22 cellular contexts compared by ENCODE assay signal in the genomic region with DNA sequence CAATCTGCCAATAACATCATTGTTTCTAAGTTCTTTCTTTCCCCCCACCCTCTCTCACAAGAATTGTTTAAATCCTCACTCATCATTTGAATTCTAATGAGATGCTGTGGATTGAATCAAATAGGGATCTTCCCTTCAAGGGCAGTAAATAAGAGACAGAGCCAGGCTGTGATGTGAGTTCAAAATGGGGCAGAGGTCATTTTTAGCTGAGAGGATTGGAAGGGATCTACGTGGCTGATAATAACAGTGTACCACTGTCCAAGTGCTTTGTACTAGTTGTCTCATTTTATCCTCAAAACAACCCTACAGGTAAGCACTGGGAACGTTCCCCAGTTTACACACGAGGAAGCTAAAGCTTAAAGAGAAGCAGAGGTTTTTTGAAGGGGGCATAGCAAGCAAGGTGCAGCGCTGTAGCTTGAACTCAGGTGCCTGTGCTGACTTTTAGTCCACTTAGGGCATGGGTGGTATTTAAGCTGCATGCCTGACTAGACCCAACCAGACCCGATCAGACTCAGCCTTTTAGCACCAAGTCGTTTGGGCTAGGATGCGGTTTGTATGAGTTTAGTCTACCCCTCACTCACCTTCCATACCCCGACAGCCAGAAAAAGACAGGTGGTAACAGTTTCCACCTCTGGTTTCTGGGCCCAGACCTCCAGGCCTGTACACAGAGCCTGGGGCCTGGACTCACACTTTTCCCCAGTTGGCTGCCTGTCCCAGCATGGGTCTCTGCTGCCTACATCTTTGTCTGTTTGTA. TPM values are rescaled to one million over a fixed set of nuclear protein-coding genes. Genes with fewer than 3 reads are reported as not detected.
DNase-seq lines count a peak whose midpoint lies in the region; ATAC-seq lines count a peak whose summit lies in the region.
"Had no signal": no experiment of that assay in that cellular context is flagged by ENCODE, and none has a peak within 500 bp of the region (broad histone marks: within the 10 kb centered on the region; RNA-seq: fewer than 3 reads in every experiment).

No MANE protein-coding gene starts in this region.

- peak overlapping the region; percentile 97 for H3K27ac ChIP-seq in CD4-positive, alpha-beta memory T cell (ENCODE audit: low read depth, low read length)
- H3K27ac ChIP-seq: BLaER1, gastroesophageal sphincter, lower lobe of right lung, uterus had no signal

- ATAC-seq in naive thymus-derived CD8-positive, alpha-beta T cell: no peak
- ATAC-seq in GM21786 (IDR thresholded peaks at IDR 0.05; ENCODE audit: unreplicated experiment) (no peak), HG03196 (IDR thresholded peaks at IDR 0.05; ENCODE audit: unreplicated experiment) (no peak)
- ATAC-seq: gastroesophageal sphincter, lower lobe of right lung, SK-N-SH treated with all-trans-retinoic acid at 6 μM for 48 hours had no signal

- POLR2A ChIA-PET in CD4-positive, alpha-beta memory T cell (lab: Charles Lee; ENCODE audit: partially characterized antibody): interaction anchor here (1.0 to 22.3 kb wide), 11 partner anchors 11 to 71 kb away, joined by 3 to 1226 read pairs (median 9); partner anchors contain the start of gene CCR7
- POLR2A ChIA-PET in naive thymus-derived CD8-positive, alpha-beta T cell (lab: Charles Lee): interaction anchor here (0.9 to 31.1 kb wide), 15 partner anchors 7 to 497 kb away, joined by 3 to 2269 read pairs (median 8); partner anchors contain the start of genes CCR7 and SMARCE1

- no peak for DNase-seq in activated CD4-positive, alpha-beta T cell treated with anti-CD3 and anti-CD28 coated beads, Interleukin-2, amount 10 ng/mL, durations not matched to agents 24 days and 14 days
- DNase-seq in activated CD4-positive, alpha-beta T cell treated with anti-CD3 and anti-CD28 coated beads for 48 hours: no peak
- DNase-seq in CD4-positive, alpha-beta memory T cell: no peak
- DNase-seq in activated T-helper 2 cell treated with anti-CD3 and anti-CD28 coated beads, Interferon-gamma antibody, Interleukin-2, Interleukin-4, amounts not matched to agents 10 μg/mL and 5 μg/mL and 100 μg/mL, durations not matched to agents 14 hours and 24 hours and 36 hours (ENCODE audit: low spot score): no peak
- peak in 1 of 10 donors; percentile 63 for DNase-seq in naive thymus-derived CD8-positive, alpha-beta T cell
- DNase-seq in superior temporal gyrus (ENCODE audit: extremely low spot score): no peak
- DNase-seq: GF-D8, islet precursor cell, lower lobe of right lung, NCI-H1105, NCI-H2107, NCI-H510A treated with DMSO at 0.1 percent for 48 hours, nucleus accumbens, uterus had no signal

- H3K4me1 ChIP-seq in CD4-positive, alpha-beta memory T cell (ENCODE audit: insufficient read depth, low read length): peaks cover 100% of the 10 kb centered on the region
- H3K4me1 ChIP-seq: gastroesophageal sphincter, uterus had no signal

- peaks cover 83% of the 10 kb centered on the region for H3K4me1 Mint-ChIP-seq in activated CD4-positive, alpha-beta T cell treated with anti-CD3 and anti-CD28 coated beads, Interleukin-2, amount 10 ng/mL, durations not matched to agents 24 days and 14 days
- peaks cover 69 to 100% (median 87%) of the 10 kb centered on the region in 4 donors for H3K4me1 Mint-ChIP-seq in CD4-positive, alpha-beta memory T cell
- H3K4me1 Mint-ChIP-seq in activated T-helper 2 cell treated with anti-CD3 and anti-CD28 coated beads, Interferon-gamma antibody, Interleukin-2, Interleukin-4, amounts not matched to agents 10 μg/mL and 5 μg/mL and 100 μg/mL, durations not matched to agents 14 hours and 24 hours and 36 hours (ENCODE audit: low read depth): peaks cover 92% of the 10 kb centered on the region
- H3K4me1 Mint-ChIP-seq in naive thymus-derived CD8-positive, alpha-beta T cell: peaks cover 38 to 99% (median 95%) of the 10 kb centered on the region in 4 donors

- H3K9me3 Mint-ChIP-seq in activated CD4-positive, alpha-beta T cell treated with anti-CD3 and anti-CD28 coated beads, Interleukin-2, amount 10 ng/mL, durations not matched to agents 24 days and 14 days: peaks cover 5% of the 10 kb centered on the region
- no peaks in the 10 kb centered on the region for H3K9me3 Mint-ChIP-seq in CD4-positive, alpha-beta memory T cell
- no peaks in the 10 kb centered on the region for H3K9me3 Mint-ChIP-seq in activated T-helper 2 cell treated with anti-CD3 and anti-CD28 coated beads, Interferon-gamma antibody, Interleukin-2, Interleukin-4, amounts not matched to agents 10 μg/mL and 5 μg/mL and 100 μg/mL, durations not matched to agents 14 hours and 24 hours and 36 hours
- no peaks in the 10 kb centered on the region for H3K9me3 Mint-ChIP-seq in naive thymus-derived CD8-positive, alpha-beta T cell

- intact Hi-C loops in activated CD4-positive, alpha-beta T cell treated with anti-CD3 and anti-CD28 coated beads, Interleukin-2, amount 10 ng/mL, durations not matched to agents 24 days and 14 days (cut with micrococcal nuclease): loop anchor here (5.0 kb wide), 1 partner anchor 187 kb away; the partner anchor contains the start of gene TOP2A
- intact Hi-C loops in CD4-positive, alpha-beta memory T cell (cut with micrococcal nuclease): no loop called here
- intact Hi-C loops in activated T-helper 2 cell treated with anti-CD3 and anti-CD28 coated beads, Interferon-gamma antibody, Interleukin-2, Interleukin-4, amounts not matched to agents 10 μg/mL and 5 μg/mL and 100 μg/mL, durations not matched to agents 14 hours and 24 hours and 36 hours (cut with micrococcal nuclease): loop anchor here (1.0 kb wide), 1 partner anchor 27 kb away; no protein-coding TSS in a partner anchor

- CTCF ChIA-PET in CD4-positive, alpha-beta memory T cell (lab: Charles Lee; ENCODE audit: partially characterized antibody): interaction anchor here (0.9 to 6.8 kb wide), 7 partner anchors 11 to 70 kb away, joined by 3 to 61 read pairs (median 9); partner anchors contain the start of gene CCR7

- peak overlapping the region; percentile 69 for H3K4me3 Mint-ChIP-seq in activated CD4-positive, alpha-beta T cell treated with anti-CD3 and anti-CD28 coated beads, Interleukin-2, amount 10 ng/mL, durations not matched to agents 24 days and 14 days
- H3K4me3 Mint-ChIP-seq in CD4-positive, alpha-beta memory T cell: peak overlapping the region in 7 of 8 donors; percentile 23 to 85 (median 69)
- peak overlapping the region; percentile 28 for H3K4me3 Mint-ChIP-seq in activated T-helper 2 cell treated with anti-CD3 and anti-CD28 coated beads, Interferon-gamma antibody, Interleukin-2, Interleukin-4, amounts not matched to agents 10 μg/mL and 5 μg/mL and 100 μg/mL, durations not matched to agents 14 hours and 24 hours and 36 hours (ENCODE audit: low read depth)
- peak overlapping the region; percentile 45 to 93 (median 78) for H3K4me3 Mint-ChIP-seq in naive thymus-derived CD8-positive, alpha-beta T cell

- no peaks in the 10 kb centered on the region for H3K9me3 ChIP-seq in CD4-positive, alpha-beta memory T cell (ENCODE audit: control insufficient read depth in 1 of 2, low read length in 2 of 2)
- H3K9me3 ChIP-seq: BLaER1, gastroesophageal sphincter, lower lobe of right lung, spleen, uterus had no signal

- H3K36me3 ChIP-seq in CD4-positive, alpha-beta memory T cell (ENCODE audit: insufficient read depth, low read length): no peaks in the 10 kb centered on the region
- H3K36me3 ChIP-seq: BLaER1, gastroesophageal sphincter, lower lobe of right lung, spleen, uterus had no signal

- H3K27me3 ChIP-seq in CD4-positive, alpha-beta memory T cell (ENCODE audit: insufficient read depth, low read length): no peaks in the 10 kb centered on the region
- H3K27me3 ChIP-seq: BLaER1, gastroesophageal sphincter, spleen, uterus had no signal

- H3K4me3 ChIP-seq in CD4-positive, alpha-beta memory T cell (ENCODE audit: low read length in 2 of 2): peak overlapping the region in 1 of 2 donors; percentile 10
- H3K4me3 ChIP-seq: BLaER1, gastroesophageal sphincter, lower lobe of right lung, spleen, uterus had no signal

- peak overlapping the region; percentile 96 for H3K27ac Mint-ChIP-seq in activated CD4-positive, alpha-beta T cell treated with anti-CD3 and anti-CD28 coated beads, Interleukin-2, amount 10 ng/mL, durations not matched to agents 24 days and 14 days
- peak overlapping the region; percentile 94 to 100 (median 99) for H3K27ac Mint-ChIP-seq in CD4-positive, alpha-beta memory T cell
- H3K27ac Mint-ChIP-seq in activated T-helper 2 cell treated with anti-CD3 and anti-CD28 coated beads, Interferon-gamma antibody, Interleukin-2, Interleukin-4, amounts not matched to agents 10 μg/mL and 5 μg/mL and 100 μg/mL, durations not matched to agents 14 hours and 24 hours and 36 hours: peak overlapping the region; percentile 87
- peak overlapping the region; percentile 95 to 100 (median 100) for H3K27ac Mint-ChIP-seq in naive thymus-derived CD8-positive, alpha-beta T cell

- no peaks in the 10 kb centered on the region for H3K27me3 Mint-ChIP-seq in activated CD4-positive, alpha-beta T cell treated with anti-CD3 and anti-CD28 coated beads, Interleukin-2, amount 10 ng/mL, durations not matched to agents 24 days and 14 days
- no peaks in the 10 kb centered on the region for H3K27me3 Mint-ChIP-seq in CD4-positive, alpha-beta memory T cell
- no peaks in the 10 kb centered on the region for H3K27me3 Mint-ChIP-seq in activated T-helper 2 cell treated with anti-CD3 and anti-CD28 coated beads, Interferon-gamma antibody, Interleukin-2, Interleukin-4, amounts not matched to agents 10 μg/mL and 5 μg/mL and 100 μg/mL, durations not matched to agents 14 hours and 24 hours and 36 hours (ENCODE audit: low read depth)
- no peaks in the 10 kb centered on the region for H3K27me3 Mint-ChIP-seq in naive thymus-derived CD8-positive, alpha-beta T cell

- peaks cover 5% of the 10 kb centered on the region for H3K36me3 Mint-ChIP-seq in activated CD4-positive, alpha-beta T cell treated with anti-CD3 and anti-CD28 coated beads, Interleukin-2, amount 10 ng/mL, durations not matched to agents 24 days and 14 days (ENCODE audit: low read depth)
- H3K36me3 Mint-ChIP-seq in CD4-positive, alpha-beta memory T cell: no peaks in the 10 kb centered on the region
- peaks cover 12% of the 10 kb centered on the region for H3K36me3 Mint-ChIP-seq in activated T-helper 2 cell treated with anti-CD3 and anti-CD28 coated beads, Interferon-gamma antibody, Interleukin-2, Interleukin-4, amounts not matched to agents 10 μg/mL and 5 μg/mL and 100 μg/mL, durations not matched to agents 14 hours and 24 hours and 36 hours (ENCODE audit: low read depth)
- H3K36me3 Mint-ChIP-seq in naive thymus-derived CD8-positive, alpha-beta T cell: no peaks in the 10 kb centered on the region

RNA-seq across cellular contexts. Expression of gene CCR7, which starts 39.2 kb away (rescaled TPM):
- 217 and 220 TPM in 2 replicates for total RNA-seq in activated CD4-positive, alpha-beta T cell treated with anti-CD3 and anti-CD28 coated beads, Interleukin-2, amount 10 ng/mL, durations not matched to agents 24 days and 14 days
- 100 to 1,000 TPM; 268 to 269 TPM for total RNA-seq in CD4-positive, alpha-beta memory T cell
- 100 to 1,000 TPM; 436 to 502 TPM for polyA plus RNA-seq in CD4-positive, alpha-beta memory T cell
- total RNA-seq in activated T-helper 2 cell treated with anti-CD3 and anti-CD28 coated beads, Interferon-gamma antibody, Interleukin-2, Interleukin-4, amounts not matched to agents 10 μg/mL and 5 μg/mL and 100 μg/mL, durations not matched to agents 14 hours and 24 hours and 36 hours: 367 and 374 TPM in 2 replicates
- 100 to 1,000 TPM; 571 to 574 TPM for total RNA-seq in naive thymus-derived CD8-positive, alpha-beta T cell
- 1,000 to 10,000 TPM in 2 of 3 donors, 100 to 1,000 TPM in 1; 897 to 2,008 (median 1,531) TPM for polyA plus RNA-seq in naive thymus-derived CD8-positive, alpha-beta T cell
- total RNA-seq: cerebellum, RPMI7951 had no signal

RNA-seq across cellular contexts. Expression of gene SMARCE1, which starts 43.1 kb away (rescaled TPM):
- 122 and 125 TPM in 2 replicates for total RNA-seq in activated CD4-positive, alpha-beta T cell treated with anti-CD3 and anti-CD28 coated beads, Interleukin-2, amount 10 ng/mL, durations not matched to agents 24 days and 14 days
- total RNA-seq in CD4-positive, alpha-beta memory T cell: 10 to 100 TPM; 87.6 to 91.0 TPM
- 100 to 1,000 TPM; 148 to 197 TPM for polyA plus RNA-seq in CD4-positive, alpha-beta memory T cell
- 126 and 131 TPM in 2 replicates for total RNA-seq in activated T-helper 2 cell treated with anti-CD3 and anti-CD28 coated beads, Interferon-gamma antibody, Interleukin-2, Interleukin-4, amounts not matched to agents 10 μg/mL and 5 μg/mL and 100 μg/mL, durations not matched to agents 14 hours and 24 hours and 36 hours
- 100 to 1,000 TPM in 1 of 2 experiments, 10 to 100 TPM in 1; 97.5 to 108 TPM for total RNA-seq in naive thymus-derived CD8-positive, alpha-beta T cell
- 100 to 1,000 TPM; 195 to 229 (median 220) TPM for polyA plus RNA-seq in naive thymus-derived CD8-positive, alpha-beta T cell

Comparison
In these comparisons a context has a peak if more than half of its experiments do, and no peak if none do; other contexts are left out.
1. H3K4me3 Mint-ChIP-seq: peak in every context shown above with its lines; median percentile 78 in naive thymus-derived CD8-positive, alpha-beta T cell; 69 in activated CD4-positive, alpha-beta T cell treated with anti-CD3 and anti-CD28 coated beads, Interleukin-2, amount 10 ng/mL, durations not matched to agents 24 days and 14 days; 69 in CD4-positive, alpha-beta memory T cell; 28 in activated T-helper 2 cell treated with anti-CD3 and anti-CD28 coated beads, Interferon-gamma antibody, Interleukin-2, Interleukin-4, amounts not matched to agents 10 μg/mL and 5 μg/mL and 100 μg/mL, durations not matched to agents 14 hours and 24 hours and 36 hours.